Comparison of ENCODE assay signal across 2 cellular contexts in genomic region chr5:6785161-6785860, GRCh38.
TF ChIP-seq lines count a peak whose summit lies in the region.

No MANE protein-coding gene starts in this region.

TF ChIP-seq in HepG2, 621 proteins besides CTCF, POLR2A, EP300 and RAD21:
- TF ChIP-seq FOXP1 (IDR thresholded peaks at IDR 0.05): peak; percentile 37; the same call in 1 of the 2 replicates
- no peak for TF ChIP-seq FOXP1 (CRISPR knock-in tag; IDR thresholded peaks at IDR 0.05)
- 0 out of 2 replicates have a peak, but pooled peaks have one; percentile 25 for TF ChIP-seq LCORL (IDR thresholded peaks at IDR 0.05)
- no peak for TF ChIP-seq LCORL (CRISPR knock-in tag; IDR thresholded peaks at IDR 0.05)
- no peak for TF ChIP-seq KDM4B (CRISPR knock-in tag; IDR thresholded peaks at IDR 0.05)
- 0 out of 2 replicates have a peak, but pooled peaks have one; percentile 3 for TF ChIP-seq ATF7 (IDR thresholded peaks at IDR 0.05)
- no peak for TF ChIP-seq ATF7 (CRISPR knock-in tag; IDR thresholded peaks at IDR 0.05)
- peak; percentile 75; the same call in 1 of the 2 replicates for TF ChIP-seq SOX6 (IDR thresholded peaks at IDR 0.05)
- no peak for TF ChIP-seq SOX6 (CRISPR knock-in tag; IDR thresholded peaks at IDR 0.05)

TF ChIP-seq in H1, 55 proteins besides CTCF, POLR2A, EP300 and RAD21:
- TF ChIP-seq E2F6 (IDR thresholded peaks at IDR 0.05) (no peak), JUND (IDR thresholded peaks at IDR 0.05; ENCODE audit: low read length) (no peak), SP4 (IDR thresholded peaks at IDR 0.05; ENCODE audit: low read length) (no peak), EGR1 (IDR thresholded peaks at IDR 0.05; ENCODE audit: borderline replicate concordance, low read depth, low read length) (no peak)
